In genomic region chrX:46840946-46841740, GRCh38 we compare ENCODE assay signal across 12 cellular contexts. TPM values are rescaled to one million over a fixed set of nuclear protein-coding genes. Genes with fewer than 3 reads are reported as not detected.
DNase-seq lines count a peak whose midpoint lies in the region; ATAC-seq and TF ChIP-seq lines count a peak whose summit lies in the region.
"Had no signal": no experiment of that assay in that cellular context is flagged by ENCODE, and none has a peak within 500 bp of the region (broad histone marks: within the 10 kb centered on the region; RNA-seq: fewer than 3 reads in every experiment).

No MANE protein-coding gene starts in this region.

- H3K27ac ChIP-seq in thyroid gland, result no peak overlapping the region
- H3K27ac ChIP-seq: ovary, upper lobe of left lung had no signal

- H3K4me1 ChIP-seq in thyroid gland, result peaks cover 0 to 2% of the 10 kb centered on the region in 2 donors

- no peaks in the 10 kb centered on the region for H3K27me3 ChIP-seq in thyroid gland
- H3K27me3 ChIP-seq: ovary, upper lobe of left lung had no signal

- peak; percentile 29 for DNase-seq in left cardiac atrium
- no peak for DNase-seq in Right ventricle myocardium inferior (ENCODE audit: missing footprints)
- peak; percentile 7 for DNase-seq in NCI-H82 (lab: John Stamatoyannopoulos, UW)
- peak; percentile 58 for DNase-seq in globus pallidus (ENCODE audit: low spot score)
- DNase-seq in thyroid gland, result peak; percentile 50 to 58
- DNase-seq in activated gamma-delta T cell (lab: John Stamatoyannopoulos, UW), result no peak
- DNase-seq in NCI-H146 treated with DMSO at 0.1 percent for 48 hours (lab: John Stamatoyannopoulos, UW; ENCODE audit: unreplicated experiment), result no peak
- DNase-seq: activated CD8-positive, alpha-beta memory T cell treated with anti-CD3 and anti-CD28 coated beads, Interleukin-2, amount 10 ng/mL, durations not matched to agents 7 days and 5 days; CD8-positive, alpha-beta T cell; upper lobe of left lung had no signal

- 45 to 49% methylated on average over 2 of the region's 2 CpGs for WGBS in thyroid gland, 2 donors

- intact Hi-C loops in left cardiac atrium (cut with DNase I), result no loop called here
- intact Hi-C loops in Right ventricle myocardium inferior (cut with DNase I), result no loop called here
- intact Hi-C loops in thyroid gland (cut with DNase I), result no loop called here

- TF ChIP-seq CTCF in thyroid gland (IDR thresholded peaks at IDR 0.05), result no peak

- H3K36me3 ChIP-seq in thyroid gland, result no peaks in the 10 kb centered on the region
- H3K36me3 ChIP-seq: ovary, upper lobe of left lung had no signal

- H3K4me3 ChIP-seq in thyroid gland (replicated peaks in 1 of 3), result no peak overlapping the region
- H3K4me3 ChIP-seq: ovary, upper lobe of left lung had no signal

- ATAC-seq in left cardiac atrium (no peak), Right ventricle myocardium inferior (no peak), HG02588 (IDR thresholded peaks at IDR 0.05; ENCODE audit: unreplicated experiment) (no peak)
- ATAC-seq: activated CD8-positive, alpha-beta memory T cell treated with anti-CD3 and anti-CD28 coated beads, Interleukin-2, amount 10 ng/mL, durations not matched to agents 7 days and 5 days; CD8-positive, alpha-beta T cell had no signal

- no peaks in the 10 kb centered on the region for H3K9me3 ChIP-seq in thyroid gland
- H3K9me3 ChIP-seq: ovary, upper lobe of left lung had no signal

- TF ChIP-seq POLR2A in thyroid gland (IDR thresholded peaks at IDR 0.05), result no peak

RNA-seq across cellular contexts. Expression of gene RP2, which starts 4.3 kb away (rescaled TPM):
- 1 to 10 TPM; 5.7 to 5.9 TPM for total RNA-seq in left cardiac atrium
- 3.8 TPM for total RNA-seq in Right ventricle myocardium inferior
- total RNA-seq in thyroid gland, result 10 to 100 TPM in 2 of 4 donors, 1 to 10 TPM in 2; 7.5 to 12.9 (median 10.1) TPM

Comparison
In these comparisons a context has a peak if more than half of its experiments do, and no peak if none do; other contexts are left out.
1. DNase-seq: peak in left cardiac atrium (single experiment), NCI-H82 (single experiment), globus pallidus (single experiment) and thyroid gland (2 of 2); none in Right ventricle myocardium inferior (single experiment), activated gamma-delta T cell (single experiment) and NCI-H146 treated with DMSO at 0.1 percent for 48 hours (single experiment).